11 cellular contexts compared by ENCODE assay signal in the genomic region with DNA sequence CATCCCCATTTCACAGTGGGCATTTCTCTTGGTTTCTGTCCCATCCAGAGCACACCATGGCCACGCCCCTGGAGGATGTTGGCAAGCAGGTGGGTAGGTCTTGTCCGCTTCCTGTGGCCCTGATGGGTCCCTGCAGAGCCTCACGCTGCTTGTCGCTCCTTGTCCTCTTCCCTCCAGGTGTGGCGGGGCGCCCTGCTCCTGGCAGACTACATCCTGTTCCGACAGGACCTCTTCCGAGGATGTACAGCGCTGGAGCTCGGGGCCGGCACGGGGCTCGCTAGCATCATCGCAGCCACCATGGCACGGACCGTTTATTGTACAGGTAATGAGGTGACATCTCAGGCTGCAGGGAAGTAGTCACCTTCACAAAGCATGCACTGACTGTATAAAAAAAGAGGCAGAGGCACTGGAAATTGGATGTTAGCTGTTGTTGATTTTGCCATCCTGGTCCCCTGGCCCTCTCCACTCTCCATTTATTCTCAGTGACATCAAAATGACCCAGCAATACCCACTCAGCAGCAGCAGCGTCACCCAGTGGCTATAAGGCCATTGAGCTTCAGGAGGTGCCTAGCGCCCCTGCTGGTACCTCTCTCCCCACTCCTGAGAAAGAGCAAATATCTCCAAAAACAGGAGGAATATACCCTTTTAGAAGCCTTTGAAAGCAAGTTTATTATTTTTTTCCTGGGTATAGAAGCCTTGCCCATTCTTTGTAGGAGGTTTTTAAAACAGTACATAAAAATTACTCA. TPM values are rescaled to one million over a fixed set of nuclear protein-coding genes. Genes with fewer than 3 reads are reported as not detected.
DNase-seq lines count a peak whose midpoint lies in the region; ATAC-seq, FAIRE-seq and TF ChIP-seq lines count a peak whose summit lies in the region.
"Had no signal": no experiment of that assay in that cellular context is flagged by ENCODE, and none has a peak within 500 bp of the region (broad histone marks: within the 10 kb centered on the region; RNA-seq: fewer than 3 reads in every experiment).

No MANE protein-coding gene starts in this region.

- no peaks in the 10 kb centered on the region for H3K9me2 ChIP-seq in PC-9 (ENCODE audit: insufficient read depth)

- TF ChIP-seq POLR2A in H54 (IDR thresholded peaks at IDR 0.05; ENCODE audit: low read depth, low read length) = no peak

- no peak; the same call in 1 of the 2 replicates for TF ChIP-seq CTCF in PC-9 (conservative IDR thresholded peaks at IDR 0.05)

- no peaks in the 10 kb centered on the region for H3K79me1 ChIP-seq in neuronal stem cell (ENCODE audit: low read depth, low read length)

- no peak for FAIRE-seq in RCC 7860 (lab: Jason Lieb, UNC)
- FAIRE-seq in H54 (lab: Jason Lieb, UNC) = no peak
- FAIRE-seq: GM18507 had no signal

- POLR2A ChIA-PET in PC-9 (lab: Charles Lee; ENCODE audit: unreplicated experiment) = no interaction called here

- no peak overlapping the region for H2BK120ac ChIP-seq in neuronal stem cell (ENCODE audit: low read depth, low read length)

- peaks cover 1 to 3% of the 10 kb centered on the region in 2 donors for H3K4me1 ChIP-seq in neuronal stem cell (ENCODE audit: control insufficient read depth in 2 of 2, insufficient read depth in 1 of 2, low read depth in 1 of 2, low read length in 2 of 2)
- H3K4me1 ChIP-seq in PC-9 (replicated peaks; ENCODE audit: insufficient read depth) = no peaks in the 10 kb centered on the region

- H2AK5ac ChIP-seq in neuronal stem cell (ENCODE audit: low read depth, low read length) = no peak overlapping the region

- no peak overlapping the region for H3K9ac ChIP-seq in neuronal stem cell (ENCODE audit: low read depth, low read length, poor library complexity)

- H4K8ac ChIP-seq in neuronal stem cell (ENCODE audit: low read depth, low read length) = no peak overlapping the region

- H2BK12ac ChIP-seq in neuronal stem cell (ENCODE audit: low read length) = no peak overlapping the region

- H3K14ac ChIP-seq in neuronal stem cell (ENCODE audit: low read length) = no peak overlapping the region

- no peaks in the 10 kb centered on the region for H3K27me3 ChIP-seq in neuronal stem cell (ENCODE audit: control insufficient read depth in 3 of 3, insufficient read depth in 3 of 3, low read depth in 1 of 3, low read length in 3 of 3)
- no peaks in the 10 kb centered on the region for H3K27me3 ChIP-seq in PC-9 (ENCODE audit: insufficient read depth, low read depth)
- H3K27me3 ChIP-seq: MG63 had no signal

- H2AFZ ChIP-seq in neuronal stem cell (ENCODE audit: low read length) (no peak overlapping the region), PC-9 (no peak overlapping the region)

- CTCF ChIA-PET in PC-9 (lab: Charles Lee) = interaction anchor here (0.5 kb wide), 1 partner anchor 422 kb away, joined by 4 read pairs; no protein-coding TSS in a partner anchor

- H3K18ac ChIP-seq in neuronal stem cell (ENCODE audit: low read length) = no peak overlapping the region

- WGBS in neuronal stem cell (ENCODE audit: extremely low coverage in 2 of 2, insufficient read length in 2 of 2, insufficient replicate concordance in 1 of 2), 2 donors = no CpG with 5 or more reads among the region's 18 CpGs

- no peak overlapping the region for H3K4me2 ChIP-seq in neuronal stem cell (ENCODE audit: insufficient read depth, low read length, poor library complexity, severe bottlenecking)
- H3K4me2 ChIP-seq in PC-9 = no peak overlapping the region

- H3K4ac ChIP-seq in neuronal stem cell (ENCODE audit: low read length) = no peak overlapping the region

- intact Hi-C loops in PC-9 (cut with micrococcal nuclease; ENCODE audit: unreplicated experiment) = no loop called here

- no peak overlapping the region for H4K91ac ChIP-seq in neuronal stem cell (ENCODE audit: low read depth, low read length, poor library complexity)

- H3K4me3 ChIP-seq in neuronal stem cell (ENCODE audit: low read length in 2 of 2) (no peak overlapping the region), PC-9 (no peak overlapping the region)
- H3K4me3 ChIP-seq: MG63 had no signal

- no peaks in the 10 kb centered on the region for H4K20me1 ChIP-seq in PC-9 (ENCODE audit: insufficient read depth)

- no peak overlapping the region for H2BK15ac ChIP-seq in neuronal stem cell (ENCODE audit: low read length)

- no peaks in the 10 kb centered on the region for H3K79me2 ChIP-seq in PC-9 (ENCODE audit: low read depth)

- peak; percentile 21 for DNase-seq in Daoy (ENCODE audit: low read depth)
- DNase-seq in NAMALWA (ENCODE audit: low spot score) = peak; percentile 54
- DNase-seq in dermis blood vessel endothelial cell = peak; percentile 23
- peak; percentile 43 for DNase-seq in neuronal stem cell (ENCODE audit: low spot score)
- no peak for DNase-seq in RCC 7860 (ENCODE audit: low spot score)
- no peak for DNase-seq in PC-9
- DNase-seq in H54 (ENCODE audit: insufficient read length, low spot score) = no peak
- DNase-seq: MG63, retina had no signal

- H3F3A ChIP-seq in PC-9 (ENCODE audit: insufficient read depth, low read depth) = no peaks in the 10 kb centered on the region

- no peak overlapping the region for H3K23ac ChIP-seq in neuronal stem cell (ENCODE audit: low read depth, low read length, poor library complexity)

- no TSS peak for BruUV-seq in PC-9 (replicated peaks; lab: Mats Ljungman, UMichigan)

- no peak overlapping the region for H2BK5ac ChIP-seq in neuronal stem cell (ENCODE audit: low read length)

- H3K27ac ChIP-seq in neuronal stem cell (replicated peaks; ENCODE audit: low read length) = no peak overlapping the region
- no peak overlapping the region for H3K27ac ChIP-seq in PC-9

- H3K9me3 ChIP-seq in neuronal stem cell (replicated peaks in 1 of 2; ENCODE audit: control insufficient read depth in 2 of 2, insufficient read depth in 1 of 2, low read depth in 1 of 2, low read length in 2 of 2) (no peaks in the 10 kb centered on the region), PC-9 (ENCODE audit: insufficient read depth, low read depth) (no peaks in the 10 kb centered on the region)
- H3K9me3 ChIP-seq: MG63 had no signal

- ATAC-seq in HG03439 (IDR thresholded peaks at IDR 0.05; ENCODE audit: unreplicated experiment) = no peak

- H3K36me3 ChIP-seq in neuronal stem cell (replicated peaks in 1 of 2; ENCODE audit: control insufficient read depth in 2 of 2, insufficient read depth in 2 of 2, low read length in 2 of 2) (peaks cover 50 to 98% of the 10 kb centered on the region in 2 donors), PC-9 (ENCODE audit: low read depth) (no peaks in the 10 kb centered on the region; the same call in 1 of the 2 replicates)

RNA-seq across cellular contexts. Expression of a gene that starts 13.7 kb away (rescaled TPM):
- 10.1 and 10.9 TPM in 2 replicates for total RNA-seq in Daoy (2014; rRNA removed; shearing (Covaris generic))
- total RNA-seq in dermis blood vessel endothelial cell = 22.4 and 27.1 TPM in 2 replicates
- polyA plus RNA-seq in neuronal stem cell (2013, experiment 1 of 2) = 43.7 TPM
- 45.5 TPM for polyA plus RNA-seq in neuronal stem cell (2013, experiment 2 of 2)
- 62.2 and 79.2 TPM in 2 replicates for total RNA-seq in PC-9 (2021)

RNA-seq across cellular contexts. Expression of a gene that starts 39.3 kb away (rescaled TPM):
- total RNA-seq in Daoy (2014; rRNA removed; shearing (Covaris generic)) = 2.2 and 3.9 TPM in 2 replicates
- total RNA-seq in dermis blood vessel endothelial cell = 1.4 and 3.7 TPM in 2 replicates
- 5.9 TPM for polyA plus RNA-seq in neuronal stem cell (2013, experiment 1 of 2)
- 6.1 TPM for polyA plus RNA-seq in neuronal stem cell (2013, experiment 2 of 2)
- 8.6 and 12.9 TPM in 2 replicates for total RNA-seq in PC-9 (2021)

RNA-seq across cellular contexts. Expression of a gene that starts 44.9 kb away (rescaled TPM):
- total RNA-seq in Daoy (2014; rRNA removed; shearing (Covaris generic)) = not detected in 2 replicates
- total RNA-seq in dermis blood vessel endothelial cell = not detected in 2 replicates
- polyA plus RNA-seq in neuronal stem cell (2013, experiment 1 of 2) = 0.89 TPM
- polyA plus RNA-seq in neuronal stem cell (2013, experiment 2 of 2) = 1.1 TPM
- not detected in 2 replicates for total RNA-seq in PC-9 (2021)

Comparison
In these comparisons a context has a peak if more than half of its experiments do, and no peak if none do; other contexts are left out.
1. DNase-seq: peak in Daoy (single experiment), NAMALWA (single experiment), dermis blood vessel endothelial cell (single experiment) and neuronal stem cell (single experiment); none in RCC 7860 (single experiment), PC-9 (0 of 2) and H54 (single experiment).